12 cellular contexts compared by ENCODE assay signal in genomic region chr10:60963441-60964256, GRCh38. TPM values are rescaled to one million over a fixed set of nuclear protein-coding genes. Genes with fewer than 3 reads are reported as not detected.
DNase-seq lines count a peak whose midpoint lies in the region; ATAC-seq and TF ChIP-seq lines count a peak whose summit lies in the region.
"Had no signal": no experiment of that assay in that cellular context is flagged by ENCODE, and none has a peak within 500 bp of the region (broad histone marks: within the 10 kb centered on the region; RNA-seq: fewer than 3 reads in every experiment).

No MANE protein-coding gene starts in this region.

- no peak for TF ChIP-seq RAD21 in SK-N-SH (IDR thresholded peaks at IDR 0.05; ENCODE audit: low read length)

- H3K9me2 ChIP-seq in SK-N-SH, result no peaks in the 10 kb centered on the region

- DNase-seq in SK-N-SH (no peak), fibroblast of lung (ENCODE audit: low read depth in 2 of 2) (peak; percentile 39 to 90), NCI-H1694 treated with DMSO at 0.1 percent for 48 hours (lab: John Stamatoyannopoulos, UW) (no peak), NCI-H1105 treated with DMSO at 0.1 percent for 48 hours (lab: John Stamatoyannopoulos, UW) (no peak)
- no peak for DNase-seq in stimulated activated effector memory CD8-positive, alpha-beta T cell treated with anti-CD3 and anti-CD28 coated beads, Interleukin-12 subunit alpha, Interleukin-12 subunit beta, amount 100 ng/mL, for 72 hours (ENCODE audit: low spot score in 2 of 2)
- DNase-seq in stimulated activated naive CD4-positive, alpha-beta T cell (lab: John Stamatoyannopoulos, UW), result no peak
- DNase-seq: NCI-H187 treated with DMSO at 0.1 percent for 48 hours had no signal

- H3K4me3 ChIP-seq in SK-N-SH (ENCODE audit: low read depth in 2 of 2, low read length in 1 of 2) (peak overlapping the region in 1 of 2 experiments; percentile 23; a peak in 1 of 4 replicates), fibroblast of lung (replicated peaks in 1 of 4; ENCODE audit: control extremely low read depth in 1 of 4, insufficient read depth in 1 of 4, low read depth in 3 of 4, low read length in 4 of 4) (no peak overlapping the region)

- POLR2A ChIA-PET in SK-N-SH (lab: Yijun Ruan, JAX), result no interaction called here

- H3K4me1 ChIP-seq in SK-N-SH (ENCODE audit: control insufficient read depth in 1 of 2, insufficient read depth in 2 of 2, low read depth in 1 of 2, low read length in 1 of 2) (peaks cover 19 to 21% of the 10 kb centered on the region in 2 experiments), fibroblast of lung (ENCODE audit: control insufficient read depth, extremely low read depth, insufficient read depth, low read length) (peaks cover 22% of the 10 kb centered on the region)

- peak in 1 of 2 experiments; percentile 50; a peak in 1 of 4 replicates for TF ChIP-seq EP300 in SK-N-SH (IDR thresholded peaks at IDR 0.05; ENCODE audit: borderline replicate concordance in 1 of 2, low read depth in 1 of 2, low read length in 1 of 2)

- peak overlapping the region; percentile 60 to 92; a peak in 3 of 4 replicates for H3K27ac ChIP-seq in SK-N-SH (ENCODE audit: low read depth in 2 of 2, low read length in 1 of 2)
- H3K27ac ChIP-seq in fibroblast of lung (ENCODE audit: insufficient read depth, low read length), result peak overlapping the region; percentile 3
- H3K27ac ChIP-seq: HL-60 had no signal

- H3K4me3 Mint-ChIP-seq in stimulated activated effector memory CD8-positive, alpha-beta T cell treated with anti-CD3 and anti-CD28 coated beads, Interleukin-12 subunit alpha, Interleukin-12 subunit beta, amount 100 ng/mL, for 72 hours, result no peak overlapping the region
- H3K4me3 Mint-ChIP-seq: activated CD4-positive, alpha-beta T cell treated with anti-CD3 and anti-CD28 coated beads, Interleukin-2, amount 10 ng/mL, durations not matched to agents 24 days and 14 days; activated naive CD8-positive, alpha-beta T cell treated with anti-CD3 and anti-CD28 coated beads, Interleukin-2, amount 50 U/mL, for 24 hours had no signal

- CTCF ChIA-PET in SK-N-SH (lab: Yijun Ruan, JAX), result interaction anchor here (0.6 to 5.1 kb wide), 6 partner anchors 13 to 159 kb away, joined by 3 to 25 read pairs (median 4); no protein-coding TSS in a partner anchor

- H3K4me1 Mint-ChIP-seq in stimulated activated effector memory CD8-positive, alpha-beta T cell treated with anti-CD3 and anti-CD28 coated beads, Interleukin-12 subunit alpha, Interleukin-12 subunit beta, amount 100 ng/mL, for 72 hours, result peaks cover 6% of the 10 kb centered on the region

- H3F3A ChIP-seq in SK-N-SH (replicated peaks; ENCODE audit: insufficient read depth), result peaks cover 27% of the 10 kb centered on the region

- H3K27me3 ChIP-seq in SK-N-SH (ENCODE audit: insufficient read depth) (no peaks in the 10 kb centered on the region), fibroblast of lung (ENCODE audit: control insufficient read depth, insufficient read depth, low read length) (no peaks in the 10 kb centered on the region)

- no peaks in the 10 kb centered on the region for H4K20me1 ChIP-seq in SK-N-SH (ENCODE audit: insufficient read depth)
- H4K20me1 ChIP-seq in fibroblast of lung (ENCODE audit: control insufficient read depth, extremely low read depth, insufficient read depth, low read length), result no peaks in the 10 kb centered on the region

- H2AFZ ChIP-seq in SK-N-SH (ENCODE audit: low read depth) (peak overlapping the region; percentile 48), fibroblast of lung (ENCODE audit: low read length) (no peak overlapping the region)

- no peaks in the 10 kb centered on the region for H3K9me3 Mint-ChIP-seq in stimulated activated effector memory CD8-positive, alpha-beta T cell treated with anti-CD3 and anti-CD28 coated beads, Interleukin-12 subunit alpha, Interleukin-12 subunit beta, amount 100 ng/mL, for 72 hours
- H3K9me3 Mint-ChIP-seq: activated CD4-positive, alpha-beta T cell treated with anti-CD3 and anti-CD28 coated beads, Interleukin-2, amount 10 ng/mL, durations not matched to agents 24 days and 14 days; activated naive CD8-positive, alpha-beta T cell treated with anti-CD3 and anti-CD28 coated beads, Interleukin-2, amount 50 U/mL, for 24 hours had no signal

- peak overlapping the region; percentile 67 for H3K4me2 ChIP-seq in SK-N-SH
- peak overlapping the region; percentile 4 for H3K4me2 ChIP-seq in fibroblast of lung (ENCODE audit: extremely low read depth, insufficient read depth, low read length)

- no peaks in the 10 kb centered on the region for H3K9me3 ChIP-seq in SK-N-SH
- H3K9me3 ChIP-seq in fibroblast of lung (ENCODE audit: control insufficient read depth, insufficient read depth, low read depth, low read length), result no peaks in the 10 kb centered on the region

- H3K9ac ChIP-seq in SK-N-SH, result peak overlapping the region; percentile 39; the same call in 1 of the 2 replicates
- no peak overlapping the region for H3K9ac ChIP-seq in fibroblast of lung (ENCODE audit: insufficient read depth, low read length)

- TF ChIP-seq CTCF in SK-N-SH (IDR thresholded peaks at IDR 0.05) (no peak), fibroblast of lung (conservative IDR thresholded peaks at IDR 0.05 in 1 of 2, IDR thresholded peaks at IDR 0.05 in 1 of 2; ENCODE audit: low read depth in 1 of 2, low read length in 2 of 2) (no peak)

- WGBS in SK-N-SH (ENCODE audit: low lambda C conversion rate), result 12% methylated on average over 4 of the region's 4 CpGs

- peak; percentile 16 for ATAC-seq in GM19395 (IDR thresholded peaks at IDR 0.05; ENCODE audit: unreplicated experiment)
- ATAC-seq in stimulated activated effector memory CD8-positive, alpha-beta T cell treated with anti-CD3 and anti-CD28 coated beads, Interleukin-12 subunit alpha, Interleukin-12 subunit beta, amount 100 ng/mL, for 72 hours, result peak; percentile 40
- ATAC-seq in HG03439 (IDR thresholded peaks at IDR 0.05; ENCODE audit: unreplicated experiment), result no peak
- ATAC-seq: activated naive CD8-positive, alpha-beta T cell treated with anti-CD3 and anti-CD28 coated beads, Interleukin-2, amount 50 U/mL, for 24 hours had no signal

- H3K36me3 ChIP-seq in SK-N-SH (replicated peaks in 1 of 2; ENCODE audit: control insufficient read depth in 1 of 2, insufficient read depth in 2 of 2, low read length in 1 of 2), result no peaks in the 10 kb centered on the region
- H3K36me3 ChIP-seq in fibroblast of lung (ENCODE audit: control insufficient read depth, insufficient read depth, low read length), result no peaks in the 10 kb centered on the region

- no peak overlapping the region for H3K27ac Mint-ChIP-seq in stimulated activated effector memory CD8-positive, alpha-beta T cell treated with anti-CD3 and anti-CD28 coated beads, Interleukin-12 subunit alpha, Interleukin-12 subunit beta, amount 100 ng/mL, for 72 hours
- H3K27ac Mint-ChIP-seq: activated CD4-positive, alpha-beta T cell treated with anti-CD3 and anti-CD28 coated beads, Interleukin-2, amount 10 ng/mL, durations not matched to agents 24 days and 14 days; activated naive CD8-positive, alpha-beta T cell treated with anti-CD3 and anti-CD28 coated beads, Interleukin-2, amount 50 U/mL, for 24 hours had no signal

- H3K36me3 Mint-ChIP-seq in stimulated activated effector memory CD8-positive, alpha-beta T cell treated with anti-CD3 and anti-CD28 coated beads, Interleukin-12 subunit alpha, Interleukin-12 subunit beta, amount 100 ng/mL, for 72 hours, result no peaks in the 10 kb centered on the region

- H3K79me2 ChIP-seq in SK-N-SH (ENCODE audit: insufficient read depth), result no peaks in the 10 kb centered on the region
- no peaks in the 10 kb centered on the region for H3K79me2 ChIP-seq in fibroblast of lung (ENCODE audit: control insufficient read depth, insufficient read depth, low read length)

TF ChIP-seq in SK-N-SH, 30 proteins besides CTCF, POLR2A, EP300 and RAD21:
- peak; percentile 65; the same call in 1 of the 2 replicates for TF ChIP-seq TCF12 (IDR thresholded peaks at IDR 0.05)
- TF ChIP-seq RXRA (IDR thresholded peaks at IDR 0.05; ENCODE audit: borderline replicate concordance, low read depth), result 0 out of 2 replicates have a peak, but pooled peaks have one; percentile 26
- TF ChIP-seq NRF1 (IDR thresholded peaks at IDR 0.05; ENCODE audit: low read depth, low read length), result no peak
- TF ChIP-seq NFIC (IDR thresholded peaks at IDR 0.05; ENCODE audit: borderline replicate concordance), result peak; percentile 15; the same call in 1 of the 2 replicates
- peak; percentile 69 for TF ChIP-seq JUND (IDR thresholded peaks at IDR 0.05)
- no peak for TF ChIP-seq ELF1 (IDR thresholded peaks at IDR 0.05)
- peak; percentile 59; the same call in 1 of the 2 replicates for TF ChIP-seq PBX3 (IDR thresholded peaks at IDR 0.05)
- peak; percentile 52; the same call in 1 of the 2 replicates for TF ChIP-seq FOSL2 (IDR thresholded peaks at IDR 0.05; ENCODE audit: borderline replicate concordance, low read depth)
- TF ChIP-seq, protein P1, sequence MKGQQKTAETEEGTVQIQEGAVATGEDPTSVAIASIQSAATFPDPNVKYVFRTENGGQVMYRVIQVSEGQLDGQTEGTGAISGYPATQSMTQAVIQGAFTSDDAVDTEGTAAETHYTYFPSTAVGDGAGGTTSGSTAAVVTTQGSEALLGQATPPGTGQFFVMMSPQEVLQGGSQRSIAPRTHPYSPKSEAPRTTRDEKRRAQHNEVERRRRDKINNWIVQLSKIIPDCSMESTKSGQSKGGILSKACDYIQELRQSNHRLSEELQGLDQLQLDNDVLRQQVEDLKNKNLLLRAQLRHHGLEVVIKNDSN (IDR thresholded peaks at IDR 0.05; ENCODE audit: borderline replicate concordance, low read depth), result 0 out of 2 replicates have a peak, but pooled peaks have one; percentile 17

RNA-seq across cellular contexts. Expression of gene RHOBTB1, which starts 19.7 kb away (rescaled TPM):
- polyA plus RNA-seq in SK-N-SH (2012; rRNA removed) (10.5 and 13.8 TPM in 2 replicates), fibroblast of lung (14.9 and 42.6 TPM in 2 replicates)
- polyA plus RNA-seq in SK-N-SH (2012; cell fraction: cytosol; rRNA removed), result 12.5 and 12.6 TPM in 2 replicates
- 9.5 and 18.9 TPM in 2 replicates for polyA plus RNA-seq in SK-N-SH (2012; cell fraction: nucleus; rRNA removed)
- total RNA-seq in fibroblast of lung, result 19.8 TPM in 2 replicates
- 9.3 and 25.8 TPM in 2 replicates for polyA plus RNA-seq in fibroblast of lung (2012)
- 5.1 and 8.7 TPM in 2 replicates for polyA minus RNA-seq in fibroblast of lung (ENCODE audit: low replicate concordance)
- total RNA-seq: activated CD4-positive, alpha-beta T cell treated with anti-CD3 and anti-CD28 coated beads, Interleukin-2, amount 10 ng/mL, durations not matched to agents 24 days and 14 days had no signal

Comparison
In these comparisons a context has a peak if more than half of its experiments do, and no peak if none do; other contexts are left out.
1. DNase-seq: peak in fibroblast of lung (2 of 2); none in SK-N-SH (single experiment), stimulated activated effector memory CD8-positive, alpha-beta T cell treated with anti-CD3 and anti-CD28 coated beads, Interleukin-12 subunit alpha, Interleukin-12 subunit beta, amount 100 ng/mL, for 72 hours (0 of 2), NCI-H1694 treated with DMSO at 0.1 percent for 48 hours (single experiment), stimulated activated naive CD4-positive, alpha-beta T cell (0 of 6) and NCI-H1105 treated with DMSO at 0.1 percent for 48 hours (single experiment).